Comparison of ENCODE assay signal across 2 cellular contexts in genomic region chr19:7113233-7113632, GRCh38.
TF ChIP-seq lines count a peak whose summit lies in the region.

No MANE protein-coding gene starts in this region.

TF ChIP-seq in HepG2, 621 proteins besides CTCF, POLR2A, EP300 and RAD21 (continued from another document):
- TF ChIP-seq RERE (CRISPR knock-in tag; IDR thresholded peaks at IDR 0.05; ENCODE audit: low read depth) (no peak), ZBTB3 (CRISPR knock-in tag; IDR thresholded peaks at IDR 0.05; ENCODE audit: borderline replicate concordance, low read depth) (no peak), NFKBIZ (CRISPR knock-in tag; IDR thresholded peaks at IDR 0.05) (no peak)

TF ChIP-seq in HEK293, 187 proteins besides CTCF, POLR2A, EP300 and RAD21 (continued from another document):
- peak; percentile 92 for TF ChIP-seq REST (tag by site-specific recombination; IDR thresholded peaks at IDR 0.05)
- no peak for TF ChIP-seq ZNF248 (tag by site-specific recombination; IDR thresholded peaks at IDR 0.05)
- TF ChIP-seq OVOL3 (tag by site-specific recombination; IDR thresholded peaks at IDR 0.05), result no peak
TF ChIP-seq in HEK293: peak in this region for 2.
